In genomic region chr1:199010933-199011332, GRCh38 we compare ENCODE assay signal across 17 cellular contexts.
A peak's percentile ranks its signal among the peaks of the same experiment; 100 is the strongest.
DNase-seq lines count a peak whose midpoint lies in the region; ATAC-seq and TF ChIP-seq lines count a peak whose summit lies in the region.
"Had no signal": no experiment of that assay in that cellular context is flagged by ENCODE, and none has a peak within 500 bp of the region (broad histone marks: within the 10 kb centered on the region; RNA-seq: fewer than 3 reads in every experiment).

No MANE protein-coding gene starts in this region.

- H3K9me2 ChIP-seq in GM23338 (ENCODE audit: insufficient read depth): no peaks in the 10 kb centered on the region

- no peak overlapping the region for H2BK15ac ChIP-seq in mesenchymal stem cell (ENCODE audit: low read depth, poor library complexity, severe bottlenecking)

- H4K91ac ChIP-seq in mesenchymal stem cell (ENCODE audit: low read length): no peak overlapping the region

- in situ Hi-C loops in brain microvascular endothelial cell (cut with HindIII; ENCODE audit: low pct_ligation_motif_present, low sequenced_read_pairs): no loop called here

- H3K4ac ChIP-seq in mesenchymal stem cell (ENCODE audit: low read depth in 1 of 2, low read length in 2 of 2): no peak overlapping the region

- no peaks in the 10 kb centered on the region for H3K9me3 Mint-ChIP-seq in GM23338
- H3K9me3 Mint-ChIP-seq: effector memory CD8-positive, alpha-beta T cell; neural progenitor cell had no signal

- no peaks in the 10 kb centered on the region for H3K27me3 ChIP-seq in BLaER1 treated with 17β-estradiol and CSF1 and Interleukin-3, amounts not matched to agents 10 nM and 100 nM
- H3K27me3 ChIP-seq in HL-60 (ENCODE audit: insufficient read depth, poor library complexity, severe bottlenecking) (no peaks in the 10 kb centered on the region), brain microvascular endothelial cell (replicated peaks) (no peaks in the 10 kb centered on the region), mesenchymal stem cell (ENCODE audit: control insufficient read depth in 1 of 2, insufficient read depth in 1 of 2, low read length in 2 of 2) (no peaks in the 10 kb centered on the region), GM23338 (ENCODE audit: insufficient read depth) (no peaks in the 10 kb centered on the region)
- H3K27me3 ChIP-seq: cardiac muscle cell, gastrocnemius medialis, neural progenitor cell, right atrium auricular region had no signal

- H2AFZ ChIP-seq in mesenchymal stem cell (ENCODE audit: low read depth, low read length): no peak overlapping the region
- no peak overlapping the region for H2AFZ ChIP-seq in GM23338
- H2AFZ ChIP-seq: neural progenitor cell had no signal

- H4K8ac ChIP-seq in mesenchymal stem cell (ENCODE audit: low read length): no peak overlapping the region

- H3K27ac ChIP-seq in BLaER1 treated with 17β-estradiol and CSF1 and Interleukin-3, amounts not matched to agents 10 nM and 100 nM: peak overlapping the region in 8 of 11 experiments; percentile 51 to 79 (median 71); a peak in 14 of 22 replicates
- peak overlapping the region; percentile 86 for H3K27ac ChIP-seq in HL-60 (replicated peaks)
- no peak overlapping the region for H3K27ac ChIP-seq in brain microvascular endothelial cell
- H3K27ac ChIP-seq in mesenchymal stem cell (ENCODE audit: low read length, poor library complexity, severe bottlenecking): peak overlapping the region; percentile 13
- H3K27ac ChIP-seq in GM23338 (ENCODE audit: low read depth): no peak overlapping the region
- H3K27ac ChIP-seq: cardiac muscle cell, gastrocnemius medialis, neural progenitor cell, right atrium auricular region had no signal

- H3K4me3 Mint-ChIP-seq in GM23338: no peak overlapping the region
- H3K4me3 Mint-ChIP-seq: B cell, neural progenitor cell had no signal

- H3K4me3 ChIP-seq in BLaER1 treated with 17β-estradiol and CSF1 and Interleukin-3, amounts not matched to agents 10 nM and 100 nM: no peak overlapping the region; a peak in 2 of 20 replicates
- H3K4me3 ChIP-seq in HL-60 (replicated peaks; ENCODE audit: insufficient read depth, low read length) (no peak overlapping the region), brain microvascular endothelial cell (ENCODE audit: low read depth, low read length) (no peak overlapping the region), mesenchymal stem cell (ENCODE audit: insufficient read depth in 1 of 2, low read depth in 1 of 2, low read length in 2 of 2) (no peak overlapping the region), GM23338 (no peak overlapping the region)
- H3K4me3 ChIP-seq: cardiac muscle cell, gastrocnemius medialis, neural progenitor cell, right atrium auricular region had no signal

- peak overlapping the region; percentile 71 to 82 (median 77); a peak in 20 of 22 replicates for H3K4me2 ChIP-seq in BLaER1 treated with 17β-estradiol and CSF1 and Interleukin-3, amounts not matched to agents 10 nM and 100 nM
- H3K4me2 ChIP-seq in mesenchymal stem cell (ENCODE audit: low read length, poor library complexity, severe bottlenecking): no peak overlapping the region
- no peak overlapping the region for H3K4me2 ChIP-seq in GM23338
- H3K4me2 ChIP-seq: neural progenitor cell had no signal

- H2BK12ac ChIP-seq in mesenchymal stem cell (ENCODE audit: low read length in 2 of 2): no peak overlapping the region

- no peak for ATAC-seq in GM23338
- no peak for ATAC-seq in GM18867 (IDR thresholded peaks at IDR 0.05; ENCODE audit: unreplicated experiment)
- ATAC-seq: gastrocnemius medialis had no signal

- H3K27ac Mint-ChIP-seq in GM23338: no peak overlapping the region
- H3K27ac Mint-ChIP-seq: B cell, neural progenitor cell had no signal

- H2BK5ac ChIP-seq in mesenchymal stem cell (ENCODE audit: low read depth, low read length, poor library complexity, severe bottlenecking): no peak overlapping the region

- H3K36me3 ChIP-seq in BLaER1 treated with 17β-estradiol and CSF1 and Interleukin-3, amounts not matched to agents 10 nM and 100 nM: no peaks in the 10 kb centered on the region
- H3K36me3 ChIP-seq in brain microvascular endothelial cell (replicated peaks) (no peaks in the 10 kb centered on the region), mesenchymal stem cell (ENCODE audit: control insufficient read depth in 1 of 2, insufficient read depth in 2 of 2, low read depth in 1 of 2, low read length in 2 of 2) (no peaks in the 10 kb centered on the region), GM23338 (ENCODE audit: insufficient read depth) (no peaks in the 10 kb centered on the region)
- H3K36me3 ChIP-seq: cardiac muscle cell, gastrocnemius medialis, neural progenitor cell, right atrium auricular region had no signal

- no peaks in the 10 kb centered on the region for H3K79me1 ChIP-seq in mesenchymal stem cell (replicated peaks; ENCODE audit: low read length, poor library complexity, severe bottlenecking)

- peaks cover 26 to 62% (median 44%) of the 10 kb centered on the region in 10 experiments for H3K4me1 ChIP-seq in BLaER1 treated with 17β-estradiol and CSF1 and Interleukin-3, amounts not matched to agents 10 nM and 100 nM
- H3K4me1 ChIP-seq in mesenchymal stem cell (ENCODE audit: control insufficient read depth, insufficient read depth, low read depth, low read length) (no peaks in the 10 kb centered on the region), GM23338 (ENCODE audit: insufficient read depth) (no peaks in the 10 kb centered on the region)
- H3K4me1 ChIP-seq: neural progenitor cell had no signal

- H2AK5ac ChIP-seq in mesenchymal stem cell (ENCODE audit: low read length, severe bottlenecking): no peak overlapping the region

- no peak overlapping the region for H3K23ac ChIP-seq in mesenchymal stem cell (ENCODE audit: low read length in 2 of 2)

- no peaks in the 10 kb centered on the region for H3K79me2 ChIP-seq in GM23338 (replicated peaks; ENCODE audit: insufficient read depth)

- TF ChIP-seq CTCF in HL-60 (IDR thresholded peaks at IDR 0.05; ENCODE audit: insufficient read depth, low read length) (no peak), brain microvascular endothelial cell (IDR thresholded peaks at IDR 0.05; ENCODE audit: low read depth, low read length, missing control alignments) (no peak), GM23338 (conservative IDR thresholded peaks at IDR 0.05; ENCODE audit: low read depth in 2 of 2) (no peak)

- H3K14ac ChIP-seq in mesenchymal stem cell (ENCODE audit: low read length in 2 of 2): no peak overlapping the region

- peak overlapping the region in 5 of 11 experiments; percentile 10 to 67 (median 53); a peak in 2 of 22 replicates for H3K9ac ChIP-seq in BLaER1 treated with 17β-estradiol and CSF1 and Interleukin-3, amounts not matched to agents 10 nM and 100 nM
- H3K9ac ChIP-seq in mesenchymal stem cell (ENCODE audit: low read length): no peak overlapping the region
- H3K9ac ChIP-seq: neural progenitor cell had no signal

- no peak overlapping the region for H3K18ac ChIP-seq in mesenchymal stem cell (ENCODE audit: low read depth in 1 of 2, low read length in 2 of 2)

- H3K9me3 ChIP-seq in BLaER1 treated with 17β-estradiol and CSF1 and Interleukin-3, amounts not matched to agents 10 nM and 100 nM (replicated peaks in 1 of 11): peaks cover 0 to 31% (median 22%) of the 10 kb centered on the region in 11 experiments; a peak in 16 of 22 replicates
- no peaks in the 10 kb centered on the region for H3K9me3 ChIP-seq in mesenchymal stem cell (ENCODE audit: control insufficient read depth, low read length)
- H3K9me3 ChIP-seq: gastrocnemius medialis, right atrium auricular region had no signal

- no peak for DNase-seq in HL-60 (ENCODE audit: low read depth in 1 of 2, low spot score in 1 of 2)
- DNase-seq in brain microvascular endothelial cell: peak; percentile 41
- peak; percentile 67 for DNase-seq in mesenchymal stem cell
- DNase-seq in GM23338 (ENCODE audit: low spot score): no peak
- no peak for DNase-seq in DMS153 (lab: John Stamatoyannopoulos, UW)
- DNase-seq in NCI-H2081 treated with DMSO at 0.1 percent for 48 hours (lab: John Stamatoyannopoulos, UW): no peak
- DNase-seq: activated naive CD4-positive, alpha-beta T cell treated with Interleukin-2 at 50 U/mL for 16 hours; gastrocnemius medialis; NCI-H1694; NCI-H526 treated with DMSO at 0.1 percent for 48 hours had no signal

- no peaks in the 10 kb centered on the region for H3K36me3 Mint-ChIP-seq in GM23338 (ENCODE audit: low read depth)
- H3K36me3 Mint-ChIP-seq: neural progenitor cell had no signal

- WGBS in mesenchymal stem cell: 50% methylated on average over 2 of the region's 2 CpGs

- H2BK120ac ChIP-seq in mesenchymal stem cell (ENCODE audit: low read depth, low read length): no peak overlapping the region

- no peaks in the 10 kb centered on the region for H3F3A ChIP-seq in GM23338 (replicated peaks; ENCODE audit: low read depth)

- H3K4me1 Mint-ChIP-seq in GM23338: no peaks in the 10 kb centered on the region
- H3K4me1 Mint-ChIP-seq: neural progenitor cell had no signal

- peaks cover 3% of the 10 kb centered on the region for H3K27me3 Mint-ChIP-seq in GM23338 (ENCODE audit: insufficient read depth, low read depth, poor library complexity)
- H3K27me3 Mint-ChIP-seq: B cell; effector memory CD8-positive, alpha-beta T cell had no signal

- no peaks in the 10 kb centered on the region for H4K20me1 ChIP-seq in BLaER1 treated with 17β-estradiol and CSF1 and Interleukin-3, amounts not matched to agents 10 nM and 100 nM
- no peaks in the 10 kb centered on the region for H4K20me1 ChIP-seq in GM23338 (replicated peaks; ENCODE audit: insufficient read depth)

TF ChIP-seq in GM23338, 12 proteins besides CTCF, POLR2A, EP300 and RAD21:
- TF ChIP-seq NANOG (IDR thresholded peaks at IDR 0.05; ENCODE audit: borderline replicate concordance): no peak

Comparison
In these comparisons a context has a peak if more than half of its experiments do, and no peak if none do; other contexts are left out.
1. H3K27ac ChIP-seq: peak in BLaER1 treated with 17β-estradiol and CSF1 and Interleukin-3, amounts not matched to agents 10 nM and 100 nM (8 of 11), HL-60 (single experiment) and mesenchymal stem cell (single experiment); none in brain microvascular endothelial cell (single experiment) and GM23338 (single experiment).
2. H3K4me2 ChIP-seq: peak in BLaER1 treated with 17β-estradiol and CSF1 and Interleukin-3, amounts not matched to agents 10 nM and 100 nM (11 of 11); none in mesenchymal stem cell (single experiment) and GM23338 (single experiment).
3. DNase-seq: peak in brain microvascular endothelial cell (single experiment) and mesenchymal stem cell (single experiment); none in HL-60 (0 of 2), GM23338 (single experiment), DMS153 (single experiment) and NCI-H2081 treated with DMSO at 0.1 percent for 48 hours (single experiment).